In the genomic region with DNA sequence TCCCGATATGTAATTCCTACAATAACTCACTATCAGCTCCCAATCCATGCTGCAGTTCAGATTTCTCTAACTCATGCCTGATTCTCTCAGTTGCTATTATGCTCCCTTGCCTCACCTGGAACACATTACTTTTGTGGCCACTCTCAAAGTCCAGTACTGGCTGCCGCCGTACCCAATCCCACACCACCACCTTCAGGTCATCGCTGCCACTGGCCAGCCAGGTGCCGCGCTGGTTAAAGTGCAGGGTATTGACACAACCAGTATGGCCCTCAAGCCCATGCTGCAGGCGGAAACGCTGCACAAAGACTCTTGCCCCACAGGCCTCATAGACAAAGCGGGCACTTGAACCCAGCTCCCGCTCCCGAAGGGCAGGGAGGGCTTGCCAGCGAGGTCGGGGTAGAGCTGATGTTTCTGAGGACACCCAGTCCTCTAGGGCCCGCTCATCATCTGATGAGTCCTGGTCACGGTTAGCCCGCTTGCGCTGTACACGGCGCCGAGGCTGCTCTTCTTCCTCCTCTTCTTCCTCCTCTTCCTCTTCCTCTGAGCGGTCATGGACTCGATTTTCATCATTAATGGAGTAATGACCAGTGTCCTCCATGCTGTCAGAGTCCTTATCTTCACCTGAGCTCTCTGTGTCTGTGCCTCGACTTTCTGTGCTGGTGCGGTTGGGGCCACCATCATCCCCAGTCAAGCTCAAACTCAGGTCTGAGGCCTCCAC, we compare ENCODE assay signal across 27 cellular contexts. TPM values are rescaled to one million over a fixed set of nuclear protein-coding genes. Genes with fewer than 3 reads are reported as not detected.
"Had no signal": no experiment of that assay in that cellular context is flagged by ENCODE, and none has a peak within 500 bp of the region (broad histone marks: within the 10 kb centered on the region; RNA-seq: fewer than 3 reads in every experiment).

No MANE protein-coding gene starts in this region.

- H2AFZ ChIP-seq: parathyroid adenoma had no signal

- ATAC-seq: activated CD4-positive, alpha-beta T cell treated with anti-CD3 and anti-CD28 coated beads for 36 hours; activated T-cell treated with anti-CD3 and anti-CD28 coated beads, Interleukin-2, amount 50 U/mL, for 4 hours; effector memory CD8-positive, alpha-beta T cell; sciatic nerve; stimulated activated memory B cell treated with anti-CD40 and anti-IgM and Interleukin-4, amounts not matched to agents 10 μg/mL and 1 μg/mL and 100 μg/mL, for 72 hours; T-cell had no signal

- H3K36me3 ChIP-seq: uterus had no signal

- H3K27ac Mint-ChIP-seq: activated B cell treated with CpG ODN at 0.5 μM for 24 hours; activated CD4-positive, alpha-beta T cell treated with anti-CD3 and anti-CD28 coated beads for 36 hours; activated naive CD8-positive, alpha-beta T cell treated with anti-CD3 and anti-CD28 coated beads, Interleukin-2, amount 10 ng/mL, durations not matched to agents 7 days and 5 days; nephron; T-cell had no signal

- H3K27me3 ChIP-seq: esophagus muscularis mucosa, uterus had no signal

- H3K9me3 ChIP-seq: esophagus muscularis mucosa, left ventricle myocardium inferior, uterus had no signal

- H3K4me3 Mint-ChIP-seq: activated B cell treated with CpG ODN at 0.5 μM for 24 hours; activated CD4-positive, alpha-beta T cell treated with anti-CD3 and anti-CD28 coated beads for 36 hours; activated naive CD8-positive, alpha-beta T cell treated with anti-CD3 and anti-CD28 coated beads, Interleukin-2, amount 10 ng/mL, durations not matched to agents 7 days and 5 days; activated T-cell treated with anti-CD3 and anti-CD28 coated beads, Interleukin-2, amount 50 U/mL, for 4 hours; effector memory CD8-positive, alpha-beta T cell; nephron; stimulated activated memory B cell treated with anti-CD40 and anti-IgM and Interleukin-4, amounts not matched to agents 10 μg/mL and 1 μg/mL and 100 μg/mL, for 72 hours; T-cell had no signal

- H3K27ac ChIP-seq: esophagus muscularis mucosa, parathyroid adenoma, uterus had no signal

- DNase-seq: activated B cell treated with CpG ODN at 0.5 μM for 24 hours; activated CD4-positive, alpha-beta T cell treated with anti-CD3 and anti-CD28 coated beads for 36 hours; activated CD4-positive, alpha-beta T cell treated with anti-CD3 and anti-CD28 coated beads, Interleukin-2, amount 50 U/mL, for 4 hours; activated CD8-positive, alpha-beta memory T cell treated with anti-CD3 and anti-CD28 coated beads for 24 hours; activated CD8-positive, alpha-beta memory T cell treated with anti-CD3 and anti-CD28 coated beads, Interleukin-2, amount 50 U/mL, for 48 hours; activated naive CD4-positive, alpha-beta T cell treated with Interleukin-2 at 50 U/mL for 16 hours; activated naive CD8-positive, alpha-beta T cell treated with anti-CD3 and anti-CD28 coated beads, Interleukin-2, amount 10 ng/mL, durations not matched to agents 7 days and 5 days; activated T-cell treated with anti-CD3 and anti-CD28 coated beads, Interleukin-2, amount 50 U/mL, for 4 hours; amniotic stem cell; dermis blood vessel endothelial cell; effector memory CD8-positive, alpha-beta T cell; hippocampal formation; kidney glomerular epithelial cell; left ventricle myocardium inferior; midbrain; small intestine; stimulated activated CD4-positive, alpha-beta T cell treated with anti-CD3 and anti-CD28 coated beads, Interleukin-2, amount 100 ng/mL, for 24 hours; T-cell; trophoblast cell; uterus had no signal

- FAIRE-seq: frontal cortex, small intestine had no signal

- H3K9ac ChIP-seq: parathyroid adenoma had no signal

- H3K27me3 Mint-ChIP-seq: activated B cell treated with CpG ODN at 0.5 μM for 24 hours; activated CD4-positive, alpha-beta T cell treated with anti-CD3 and anti-CD28 coated beads for 36 hours; activated naive CD8-positive, alpha-beta T cell treated with anti-CD3 and anti-CD28 coated beads, Interleukin-2, amount 10 ng/mL, durations not matched to agents 7 days and 5 days; effector memory CD8-positive, alpha-beta T cell; stimulated activated memory B cell treated with anti-CD40 and anti-IgM and Interleukin-4, amounts not matched to agents 10 μg/mL and 1 μg/mL and 100 μg/mL, for 72 hours; T-cell had no signal

- H3K9me3 Mint-ChIP-seq: activated B cell treated with CpG ODN at 0.5 μM for 24 hours; activated naive CD8-positive, alpha-beta T cell treated with anti-CD3 and anti-CD28 coated beads, Interleukin-2, amount 10 ng/mL, durations not matched to agents 7 days and 5 days; activated T-cell treated with anti-CD3 and anti-CD28 coated beads, Interleukin-2, amount 50 U/mL, for 4 hours; effector memory CD8-positive, alpha-beta T cell; nephron; stimulated activated memory B cell treated with anti-CD40 and anti-IgM and Interleukin-4, amounts not matched to agents 10 μg/mL and 1 μg/mL and 100 μg/mL, for 72 hours; T-cell had no signal

- H3K4me3 ChIP-seq: esophagus muscularis mucosa, left ventricle myocardium inferior, uterus had no signal

- H3K4me1 ChIP-seq: uterus had no signal

RNA-seq across cellular contexts. Expression of a gene that starts 49.4 kb away (rescaled TPM):
- total RNA-seq: activated B cell treated with CpG ODN at 0.5 μM for 24 hours; activated CD4-positive, alpha-beta T cell treated with anti-CD3 and anti-CD28 coated beads for 36 hours; activated naive CD8-positive, alpha-beta T cell treated with anti-CD3 and anti-CD28 coated beads, Interleukin-2, amount 10 ng/mL, durations not matched to agents 7 days and 5 days; activated T-cell treated with anti-CD3 and anti-CD28 coated beads, Interleukin-2, amount 50 U/mL, for 4 hours; dermis blood vessel endothelial cell; lung microvascular endothelial cell; T-cell had no signal
